8 cellular contexts compared by ENCODE assay signal in genomic region chr3:172710709-172711456, GRCh38. TPM values are rescaled to one million over a fixed set of nuclear protein-coding genes. Genes with fewer than 3 reads are reported as not detected.
DNase-seq lines count a peak whose midpoint lies in the region; ATAC-seq and TF ChIP-seq lines count a peak whose summit lies in the region.

Gene NCEH1 (minus strand): TSS chr3:172711067. CDS start chr3:172710984, 83 bp downstream.

- POLR2A ChIA-PET in BJ (lab: Charles Lee): interaction anchor here (0.6 kb wide), 1 partner anchor 40 kb away, joined by 3 read pairs; the partner anchor contains the start of gene ECT2

- no peaks in the 10 kb centered on the region for H3K27me3 ChIP-seq in BJ (ENCODE audit: control insufficient read depth, insufficient read depth, low read length)

- DNase-seq in BJ (ENCODE audit: low read depth): peak; percentile 99
- peak; percentile 79 for DNase-seq in GM19238 (ENCODE audit: insufficient read length, low spot score)
- peak; percentile 93 for DNase-seq in NCI-H510A treated with DMSO at 0.1 percent for 48 hours (lab: John Stamatoyannopoulos, UW)
- peak; percentile 52 for DNase-seq in activated CD4-positive, alpha-beta T cell treated with anti-CD3 and anti-CD28 coated beads for 4 hours
- DNase-seq in kidney tubule cell (ENCODE audit: low spot score): peak; percentile 100
- DNase-seq in stimulated activated CD4-positive, alpha-beta T cell treated with anti-CD3 and anti-CD28 coated beads, Interleukin-1b, Interleukin-23, amount 100 ng/mL, for 4 hours (ENCODE audit: low read depth in 2 of 2): peak; percentile 39 to 51

- no peaks in the 10 kb centered on the region for H3K36me3 ChIP-seq in BJ (ENCODE audit: control insufficient read depth, insufficient read depth, low read length)

- ATAC-seq in HG03442 (IDR thresholded peaks at IDR 0.05; ENCODE audit: unreplicated experiment): peak; percentile 100

- CTCF ChIA-PET in BJ (lab: Yijun Ruan, JAX): interaction anchor here (0.6 to 2.4 kb wide), 15 partner anchors 9 to 287 kb away, joined by 3 to 15 read pairs (median 5); partner anchors contain the start of gene ECT2

- TF ChIP-seq CTCF in BJ (IDR thresholded peaks at IDR 0.05; ENCODE audit: insufficient read depth, low read depth, low read length): peak; percentile 82

- H3K4me3 ChIP-seq in BJ (ENCODE audit: low read depth, low read length): peak within 1 kb of the TSS; percentile 78

- H3K27ac ChIP-seq in cingulate gyrus (ENCODE audit: low read depth, low read length): peak within 1 kb of the TSS; percentile 55

RNA-seq across cellular contexts. Expression of gene NCEH1, which starts in this region (rescaled TPM):
- 14.8 and 17.8 TPM in 2 replicates for polyA plus RNA-seq in BJ (2011; rRNA removed)
- 15.3 and 19.2 TPM in 2 replicates for polyA minus RNA-seq in BJ (2011; rRNA and poly(A)+ RNA removed)

Comparison
In these comparisons a context has a peak if more than half of its experiments do, and no peak if none do; other contexts are left out.
1. Peak in every context shown above with its lines: DNase-seq, ATAC-seq, H3K4me3 ChIP-seq and H3K27ac ChIP-seq.
2. DNase-seq: peak in every context shown above with its lines; median percentile 100 in kidney tubule cell; 99 in BJ; 93 in NCI-H510A treated with DMSO at 0.1 percent for 48 hours; 79 in GM19238; 52 in activated CD4-positive, alpha-beta T cell treated with anti-CD3 and anti-CD28 coated beads for 4 hours; 45 in stimulated activated CD4-positive, alpha-beta T cell treated with anti-CD3 and anti-CD28 coated beads, Interleukin-1b, Interleukin-23, amount 100 ng/mL, for 4 hours.